Comparison of ENCODE assay signal across 1 cellular context in the genomic region with DNA sequence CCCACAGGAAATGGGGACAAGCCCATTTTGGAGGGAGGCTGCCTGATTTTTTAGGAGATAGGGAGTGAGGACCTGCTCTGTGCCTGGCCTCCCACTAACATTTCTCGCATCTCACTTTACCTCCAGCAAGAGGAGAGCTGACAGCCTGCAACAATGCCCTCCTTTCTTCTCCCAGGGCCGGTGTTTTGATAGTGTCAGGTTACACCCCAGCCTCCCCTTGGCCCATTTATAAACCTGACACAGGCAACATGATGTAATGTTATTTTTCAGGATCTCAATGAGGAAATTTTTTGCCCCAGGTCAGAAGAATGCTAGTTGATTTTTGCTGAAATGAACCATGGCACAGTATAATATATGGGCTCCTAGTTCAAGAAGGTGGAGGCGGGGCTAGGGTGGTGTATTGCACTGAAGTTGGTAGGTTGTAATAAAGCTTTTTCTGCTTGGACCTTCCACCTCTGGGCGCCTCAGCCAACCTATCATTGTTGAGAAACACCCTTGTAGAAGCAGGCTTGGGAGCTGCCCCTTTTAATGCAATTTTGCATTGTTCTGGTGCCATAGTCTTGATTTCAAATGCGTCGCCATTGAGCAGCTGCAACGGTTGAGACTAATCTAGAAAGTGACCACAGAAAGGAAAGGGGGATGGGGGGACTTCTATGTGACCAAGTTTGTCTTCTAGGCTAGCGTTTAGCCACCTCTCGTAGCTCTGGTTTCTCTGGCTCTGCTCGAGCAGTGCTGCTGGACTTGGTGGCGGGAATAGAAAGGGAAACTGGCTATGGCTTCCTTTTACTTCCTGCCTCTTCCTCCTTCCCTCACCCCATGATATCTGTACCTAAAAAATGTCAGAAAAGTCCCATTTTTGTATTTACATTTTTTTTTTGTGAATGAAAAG.
A peak's percentile ranks its signal among the peaks of the same experiment; 100 is the strongest.
TF ChIP-seq lines count a peak whose summit lies in the region.

No MANE protein-coding gene starts in this region.

TF ChIP-seq in HCT116, 20 proteins besides CTCF, POLR2A, EP300 and RAD21 (continued from another document):
- peak; percentile 51; the same call in 1 of the 2 replicates for TF ChIP-seq SIN3A (IDR thresholded peaks at IDR 0.05; ENCODE audit: low read depth)
- TF ChIP-seq POLR2AphosphoS5 (IDR thresholded peaks at IDR 0.05; ENCODE audit: low read depth, low read length), result peak; percentile 45; the same call in 1 of the 2 replicates
- TF ChIP-seq, protein P1, sequence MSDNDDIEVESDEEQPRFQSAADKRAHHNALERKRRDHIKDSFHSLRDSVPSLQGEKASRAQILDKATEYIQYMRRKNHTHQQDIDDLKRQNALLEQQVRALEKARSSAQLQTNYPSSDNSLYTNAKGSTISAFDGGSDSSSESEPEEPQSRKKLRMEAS (IDR thresholded peaks at IDR 0.05), result peak; percentile 47; the same call in 1 of the 2 replicates
- TF ChIP-seq JUND (IDR thresholded peaks at IDR 0.05), result peak; percentile 49
- TF ChIP-seq SP1 (IDR thresholded peaks at IDR 0.05; ENCODE audit: low read depth), result peak; percentile 82
- no peak for TF ChIP-seq EGR1 (IDR thresholded peaks at IDR 0.05; ENCODE audit: low read depth)
- TF ChIP-seq EZH2phosphoT487 (IDR thresholded peaks at IDR 0.05; ENCODE audit: borderline replicate concordance), result no peak
